In the genomic region with DNA sequence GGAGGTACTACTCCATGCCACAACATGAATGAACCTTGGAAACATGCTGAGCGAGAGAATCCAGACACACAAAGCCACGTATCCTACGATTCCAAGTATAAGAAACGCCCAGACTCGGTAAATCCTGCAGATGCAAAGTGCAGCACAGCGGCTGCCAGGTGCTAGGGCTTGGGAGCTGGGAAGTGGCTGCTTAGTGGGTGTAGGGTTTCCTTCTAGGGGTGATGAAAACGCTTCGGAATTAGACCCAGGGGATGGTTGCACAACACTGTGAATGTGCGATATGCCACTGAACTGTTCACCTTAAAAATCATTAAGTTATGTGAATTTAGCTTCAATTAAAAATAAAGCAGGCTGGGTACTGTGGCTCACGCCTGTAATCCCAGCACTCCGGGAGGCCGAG, we compare ENCODE assay signal across 19 cellular contexts. TPM values are rescaled to one million over a fixed set of nuclear protein-coding genes. Genes with fewer than 3 reads are reported as not detected.
A peak's percentile ranks its signal among the peaks of the same experiment; 100 is the strongest.
DNase-seq lines count a peak whose midpoint lies in the region; ATAC-seq, FAIRE-seq and TF ChIP-seq lines count a peak whose summit lies in the region.
"Had no signal": no experiment of that assay in that cellular context is flagged by ENCODE, and none has a peak within 500 bp of the region (broad histone marks: within the 10 kb centered on the region; RNA-seq: fewer than 3 reads in every experiment).

No MANE protein-coding gene starts in this region.

- H3K36me3 ChIP-seq in liver (ENCODE audit: control insufficient read depth in 4 of 4, insufficient read depth in 3 of 4, low read depth in 1 of 4, low read length in 3 of 4) (no peaks in the 10 kb centered on the region), HepG2 (replicated peaks in 1 of 2; ENCODE audit: control insufficient read depth in 1 of 2, insufficient read depth in 2 of 2, low read length in 2 of 2) (peaks cover 0 to 2% of the 10 kb centered on the region in 2 experiments; a peak in 2 of 5 replicates), lower lobe of right lung (no peaks in the 10 kb centered on the region), upper lobe of right lung (no peaks in the 10 kb centered on the region), colonic mucosa (no peaks in the 10 kb centered on the region)
- H3K36me3 ChIP-seq: ascending aorta, neutrophil had no signal

- no peak overlapping the region for H2AFZ ChIP-seq in HepG2 (ENCODE audit: low read length)

- no peaks in the 10 kb centered on the region for H3K9me3 ChIP-seq in liver (ENCODE audit: control insufficient read depth in 4 of 4, low read length in 3 of 4)
- no peaks in the 10 kb centered on the region for H3K9me3 ChIP-seq in HepG2 (ENCODE audit: low read length)
- H3K9me3 ChIP-seq in lower lobe of right lung = no peaks in the 10 kb centered on the region
- H3K9me3 ChIP-seq in upper lobe of right lung = no peaks in the 10 kb centered on the region
- H3K9me3 ChIP-seq in colonic mucosa = no peaks in the 10 kb centered on the region
- H3K9me3 ChIP-seq: ascending aorta, neutrophil had no signal

- no peak for ATAC-seq in HepG2
- ATAC-seq in lower lobe of right lung = peak; percentile 67 to 76
- ATAC-seq in upper lobe of right lung = peak; percentile 68
- no peak for ATAC-seq in GM21526 (IDR thresholded peaks at IDR 0.05; ENCODE audit: low FRiP score, unreplicated experiment)
- ATAC-seq: stimulated activated naive CD8-positive, alpha-beta T cell treated with anti-CD3 and anti-CD28 coated beads, Interleukin-15, amount 100 ng/mL, for 72 hours; T-cell had no signal

- TF ChIP-seq CTCF in liver (IDR thresholded peaks at IDR 0.05; ENCODE audit: low read depth, low read length, missing input control) (no peak), HepG2 (CRISPR knock-in tag; IDR thresholded peaks at IDR 0.05) (no peak), lower lobe of right lung (IDR thresholded peaks at IDR 0.05) (no peak), upper lobe of right lung (IDR thresholded peaks at IDR 0.05) (no peak), colonic mucosa (IDR thresholded peaks at IDR 0.05) (no peak)

- no peaks in the 10 kb centered on the region for H3K27me3 ChIP-seq in liver (ENCODE audit: control insufficient read depth in 4 of 4, insufficient read depth in 4 of 4, low read length in 3 of 4)
- no peaks in the 10 kb centered on the region for H3K27me3 ChIP-seq in HepG2 (ENCODE audit: control insufficient read depth in 1 of 2, insufficient read depth in 2 of 2, low read length in 2 of 2)
- no peaks in the 10 kb centered on the region for H3K27me3 ChIP-seq in lower lobe of right lung (ENCODE audit: low read depth)
- H3K27me3 ChIP-seq in upper lobe of right lung = no peaks in the 10 kb centered on the region
- no peaks in the 10 kb centered on the region for H3K27me3 ChIP-seq in colonic mucosa
- H3K27me3 ChIP-seq: ascending aorta had no signal

- intact Hi-C loops in HepG2 (cut with micrococcal nuclease; ENCODE audit: unreplicated experiment) (no loop called here), lower lobe of right lung (cut with DNase I) (no loop called here), upper lobe of right lung (cut with DNase I) (no loop called here), colonic mucosa (cut with DNase I) (no loop called here)

- H3K9ac ChIP-seq in liver (ENCODE audit: low read depth in 1 of 2, low read length in 2 of 2) = peak overlapping the region in 1 of 2 donors; percentile 72
- H3K9ac ChIP-seq in HepG2 (ENCODE audit: insufficient read depth, low read depth, low read length) = no peak overlapping the region
- no peak overlapping the region for H3K9ac ChIP-seq in colonic mucosa (ENCODE audit: low read depth in 2 of 2, low read length in 2 of 2)

- CTCF ChIA-PET in HepG2 (lab: Yijun Ruan, JAX; ENCODE audit: low intra/inter-chr PET ratio, low total read pairs) = no interaction called here

- TF ChIP-seq EP300 in HepG2 (IDR thresholded peaks at IDR 0.05; ENCODE audit: low read depth in 2 of 2, low read length in 2 of 2) (no peak), HepG2 (CRISPR knock-in tag; IDR thresholded peaks at IDR 0.05; ENCODE audit: borderline replicate concordance) (no peak)

- 38% methylated on average over 12 of the region's 12 CpGs for WGBS in liver
- 97% methylated on average over 12 of the region's 12 CpGs for WGBS in HepG2 (ENCODE audit: low lambda C conversion rate)

- peaks cover 54% of the 10 kb centered on the region for H3K79me2 ChIP-seq in HepG2 (ENCODE audit: insufficient read depth, low read length)

- H4K20me1 ChIP-seq in HepG2 (ENCODE audit: insufficient read depth, low read length) = no peaks in the 10 kb centered on the region

- no TSS peak for BruUV-seq in HepG2 (replicated peaks; lab: Mats Ljungman, UMichigan)

- POLR2A ChIA-PET in HepG2 (lab: Yijun Ruan, JAX) = no interaction called here

- H3K4me1 ChIP-seq in liver (ENCODE audit: control insufficient read depth in 4 of 4, insufficient read depth in 4 of 4, low read length in 3 of 4) = peaks cover 8 to 74% (median 50%) of the 10 kb centered on the region in 4 donors
- H3K4me1 ChIP-seq in HepG2 (ENCODE audit: insufficient read depth, low read length) = peaks cover 37% of the 10 kb centered on the region
- peaks cover 83% of the 10 kb centered on the region for H3K4me1 ChIP-seq in lower lobe of right lung
- peaks cover 39% of the 10 kb centered on the region for H3K4me1 ChIP-seq in upper lobe of right lung
- no peaks in the 10 kb centered on the region for H3K4me1 ChIP-seq in colonic mucosa

- no peak for TF ChIP-seq RAD21 in liver (IDR thresholded peaks at IDR 0.05)
- no peak for TF ChIP-seq RAD21 in HepG2 (CRISPR knock-in tag; IDR thresholded peaks at IDR 0.05)

- FAIRE-seq in HepG2 (lab: Jason Lieb, UNC) = no peak
- FAIRE-seq: endometrium, GM18507, kidney had no signal

- in situ Hi-C loops in HepG2 (cut with HindIII; ENCODE audit: extremely low pct_ligation_motif_present, low pct_unique_long_range_greater_than_20kb) = no loop called here

- no peak overlapping the region for H3K4me2 ChIP-seq in HepG2 (ENCODE audit: low read depth, low read length)

- DNase-seq in HepG2 (ENCODE audit: low spot score) (no peak), NCI-H2171 treated with DMSO at 0.1 percent for 48 hours (lab: John Stamatoyannopoulos, UW) (peak; percentile 95), lower lobe of right lung (peak; percentile 68), upper lobe of right lung (peak; percentile 78), colonic mucosa (no peak), dedifferentiated amniotic fluid mesenchymal stem cell (ENCODE audit: extremely low spot score) (no peak)
- DNase-seq: activated CD4-positive, alpha-beta T cell treated with anti-CD3 and anti-CD28 coated beads, Interleukin-2, amount 50 U/mL, for 1 hour; activated naive CD4-positive, alpha-beta T cell treated with anti-CD3 and anti-CD28 coated beads, Interleukin-2, amount 10 ng/mL, durations not matched to agents 7 days and 5 days; CD8-positive, alpha-beta memory T cell; kidney; Right ventricle myocardium superior; stimulated activated naive CD8-positive, alpha-beta T cell treated with anti-CD3 and anti-CD28 coated beads, Interleukin-15, amount 100 ng/mL, for 72 hours; T-cell had no signal

- TF ChIP-seq POLR2A in HepG2 (IDR thresholded peaks at IDR 0.05; ENCODE audit: insufficient read depth in 1 of 2, low read depth in 2 of 2, low read length in 2 of 2) = no peak

- H3K4me3 ChIP-seq in liver (ENCODE audit: low read depth in 1 of 3, low read length in 3 of 3) (peak overlapping the region in 1 of 3 donors; percentile 24), HepG2 (replicated peaks in 1 of 3; ENCODE audit: insufficient read depth in 1 of 3, low read depth in 2 of 3, low read length in 3 of 3) (no peak overlapping the region), lower lobe of right lung (no peak overlapping the region), upper lobe of right lung (no peak overlapping the region), colonic mucosa (no peak overlapping the region)

- H3K27ac ChIP-seq in liver (ENCODE audit: low read depth in 1 of 2, low read length in 2 of 2) (peak overlapping the region; percentile 93 to 94), HepG2 (ENCODE audit: extremely low read length, insufficient read depth, low read length) (no peak overlapping the region), lower lobe of right lung (peak overlapping the region; percentile 69), upper lobe of right lung (peak overlapping the region; percentile 73), colonic mucosa (no peak overlapping the region)
- H3K27ac ChIP-seq: neutrophil had no signal

TF ChIP-seq in HepG2, 621 proteins besides CTCF, POLR2A, EP300 and RAD21 (continues in another document):
- no peak for TF ChIP-seq ZFX (CRISPR knock-in tag; IDR thresholded peaks at IDR 0.05; ENCODE audit: low read depth)

RNA-seq across cellular contexts. Expression of a gene that starts 24.6 kb away (rescaled TPM):
- total RNA-seq in liver (10 to 100 TPM in 1 of 2 donors, 1 to 10 TPM in 1; 9.6 to 25.1 TPM), HepG2 (2016; rRNA removed; fragmentation: Illumina TruSeq; extraction: Trizol) (9.6 and 11.2 TPM in 2 replicates), lower lobe of right lung (43.2 TPM), upper lobe of right lung (49.6 TPM), colonic mucosa (10 to 100 TPM; 23.8 to 25.6 TPM)
- polyA plus RNA-seq in liver (10 to 100 TPM in 1 of 2 donors, 1 to 10 TPM in 1; 3.6 to 12.5 TPM), HepG2 (2011; rRNA removed) (13.6 and 13.9 TPM in 2 replicates)
- total RNA-seq in HepG2 (2016; cell fraction: cytosol; rRNA removed; fragmentation: Illumina TruSeq; extraction: Trizol; ENCODE audit: low read depth) = 6.9 and 7.1 TPM in 2 replicates
- 7.0 and 12.1 TPM in 2 replicates for total RNA-seq in HepG2 (2016; cell fraction: insoluble cytoplasmic fraction; rRNA removed; fragmentation: Illumina TruSeq; extraction: Trizol)
- total RNA-seq in HepG2 (2016; cell fraction: membrane; rRNA removed; fragmentation: Illumina TruSeq; extraction: Trizol) = 4.4 and 4.6 TPM in 2 replicates
- total RNA-seq in HepG2 (2016; cell fraction: nucleus; rRNA removed; fragmentation: Illumina TruSeq; extraction: Trizol) = 15.9 and 17.5 TPM in 2 replicates
- polyA plus RNA-seq in HepG2 (2011; cell fraction: cytosol; rRNA removed) = 15.9 and 17.7 TPM in 2 replicates
- polyA plus RNA-seq in HepG2 (2011; cell fraction: nucleus; rRNA removed) = 26.9 and 30.6 TPM in 2 replicates
- 15.9 and 19.6 TPM in 2 replicates for polyA plus RNA-seq in HepG2 (2012)
- 0.63 and 1.1 TPM in 2 replicates for polyA plus RNA-seq in HepG2 (2016; cell fraction: cytosol; fragmentation: Illumina TruSeq; extraction: Trizol; ENCODE audit: low read depth)
- polyA plus RNA-seq in HepG2 (2016; cell fraction: insoluble cytoplasmic fraction; fragmentation: Illumina TruSeq; extraction: Trizol; ENCODE audit: low read depth) = 5.6 and 8.0 TPM in 2 replicates
- 2.0 and 2.1 TPM in 2 replicates for polyA plus RNA-seq in HepG2 (2016; cell fraction: membrane; fragmentation: Illumina TruSeq; extraction: Trizol; ENCODE audit: low read depth)
- polyA plus RNA-seq in HepG2 (2016; cell fraction: nucleus; fragmentation: Illumina TruSeq; extraction: Trizol; ENCODE audit: insufficient read depth, low read depth) = 16.3 and 17.4 TPM in 2 replicates
- polyA minus RNA-seq in HepG2 (2011; rRNA and poly(A)+ RNA removed; ENCODE audit: low replicate concordance) = 21.8 and 108 TPM in 2 replicates
- polyA minus RNA-seq in HepG2 (2011; cell fraction: cytosol; rRNA and poly(A)+ RNA removed) = 53.6 and 62.1 TPM in 2 replicates
- 33.7 and 36.4 TPM in 2 replicates for polyA minus RNA-seq in HepG2 (2011; cell fraction: nucleus; rRNA and poly(A)+ RNA removed)

Comparison
In these comparisons a context has a peak if more than half of its experiments do, and no peak if none do; other contexts are left out.
1. H3K27ac ChIP-seq: peak in liver (2 of 2), lower lobe of right lung (single experiment) and upper lobe of right lung (single experiment); none in HepG2 (single experiment) and colonic mucosa (single experiment).
2. ATAC-seq: peak in lower lobe of right lung (2 of 2) and upper lobe of right lung (single experiment); none in HepG2 (single experiment) and GM21526 (single experiment).
3. DNase-seq: peak in NCI-H2171 treated with DMSO at 0.1 percent for 48 hours (single experiment), lower lobe of right lung (single experiment) and upper lobe of right lung (single experiment); none in HepG2 (single experiment), colonic mucosa (single experiment) and dedifferentiated amniotic fluid mesenchymal stem cell (single experiment).